8 cellular contexts compared by ENCODE assay signal in the genomic region with DNA sequence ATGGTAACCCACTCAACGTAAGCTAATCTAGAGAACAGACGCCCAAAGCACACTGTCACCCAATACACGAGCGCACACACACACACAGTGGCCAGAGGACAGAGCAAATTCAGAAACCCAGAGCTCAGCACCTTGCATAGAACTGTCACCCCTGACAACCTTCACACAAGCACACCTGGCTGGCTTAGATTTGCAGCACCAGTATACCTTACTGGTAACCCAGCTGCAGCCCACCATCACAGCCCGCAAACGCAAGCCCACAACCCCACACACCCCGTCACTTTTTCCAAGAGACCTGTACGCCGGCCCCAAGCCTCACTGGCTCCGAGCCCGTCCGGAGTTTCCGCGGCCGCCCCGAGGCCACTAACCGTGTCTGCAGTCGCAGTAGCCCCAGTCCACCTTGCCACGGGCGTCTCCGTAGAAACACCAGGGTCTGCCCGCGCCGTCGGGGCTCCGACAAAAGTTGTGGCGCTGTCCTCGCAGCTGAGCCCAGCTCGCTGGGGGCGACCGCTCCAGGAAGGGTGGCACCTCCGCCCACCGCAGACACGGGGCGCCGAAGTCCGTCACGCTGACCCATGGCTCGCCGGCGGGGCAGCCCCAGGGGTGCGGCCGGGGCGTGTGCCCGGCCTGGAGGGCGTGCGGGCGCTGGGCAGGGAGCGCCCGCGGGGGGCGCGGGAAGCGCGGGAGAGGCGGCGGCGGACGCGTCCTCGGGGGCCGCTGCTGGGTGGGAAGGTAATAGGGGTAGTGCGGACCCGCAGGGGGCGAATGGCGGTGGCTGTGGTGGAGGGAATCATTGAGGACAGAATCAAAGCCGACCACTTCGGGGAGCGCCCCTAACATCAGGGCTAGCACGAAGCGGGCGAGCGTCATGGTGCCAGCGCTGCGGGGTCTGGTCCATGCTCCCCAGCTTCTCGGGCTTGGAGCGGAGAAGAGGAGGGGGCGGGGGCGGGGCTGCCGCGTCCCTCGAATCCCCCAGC. TPM values are rescaled to one million over a fixed set of nuclear protein-coding genes. Genes with fewer than 3 reads are reported as not detected.
A peak's percentile ranks its signal among the peaks of the same experiment; 100 is the strongest.
DNase-seq lines count a peak whose midpoint lies in the region; ATAC-seq and TF ChIP-seq lines count a peak whose summit lies in the region.

No MANE protein-coding gene starts in this region.

- peaks cover 14% of the 10 kb centered on the region for H3K4me1 Mint-ChIP-seq in activated naive CD4-positive, alpha-beta T cell treated with anti-CD3 and anti-CD28 coated beads for 36 hours (ENCODE audit: low read depth)
- H3K4me1 Mint-ChIP-seq in stimulated activated naive CD8-positive, alpha-beta T cell treated with anti-CD3 and anti-CD28 coated beads, Interleukin-15, Interleukin-2, amounts not matched to agents 100 ng/mL and 50 ng/mL, for 24 hours (ENCODE audit: low read depth): peaks cover 14% of the 10 kb centered on the region

- peak overlapping the region; percentile 56 for H3K4me3 Mint-ChIP-seq in activated naive CD4-positive, alpha-beta T cell treated with anti-CD3 and anti-CD28 coated beads for 36 hours
- peak overlapping the region; percentile 60 for H3K4me3 Mint-ChIP-seq in stimulated activated naive CD8-positive, alpha-beta T cell treated with anti-CD3 and anti-CD28 coated beads, Interleukin-15, Interleukin-2, amounts not matched to agents 100 ng/mL and 50 ng/mL, for 24 hours

- H3K27me3 Mint-ChIP-seq in activated naive CD4-positive, alpha-beta T cell treated with anti-CD3 and anti-CD28 coated beads for 36 hours (ENCODE audit: low read depth): peaks cover 70% of the 10 kb centered on the region
- H3K27me3 Mint-ChIP-seq in stimulated activated naive CD8-positive, alpha-beta T cell treated with anti-CD3 and anti-CD28 coated beads, Interleukin-15, Interleukin-2, amounts not matched to agents 100 ng/mL and 50 ng/mL, for 24 hours: peaks cover 76% of the 10 kb centered on the region

- H3K4me3 ChIP-seq in brain microvascular endothelial cell (ENCODE audit: low read depth, low read length): peak overlapping the region; percentile 68

- H3K27me3 ChIP-seq in brain microvascular endothelial cell (replicated peaks): no peaks in the 10 kb centered on the region

- ATAC-seq in HG02798 (IDR thresholded peaks at IDR 0.05; ENCODE audit: poor library complexity, unreplicated experiment): peak; percentile 25

- no peak overlapping the region for H3K27ac Mint-ChIP-seq in activated naive CD4-positive, alpha-beta T cell treated with anti-CD3 and anti-CD28 coated beads for 36 hours
- H3K27ac Mint-ChIP-seq in stimulated activated naive CD8-positive, alpha-beta T cell treated with anti-CD3 and anti-CD28 coated beads, Interleukin-15, Interleukin-2, amounts not matched to agents 100 ng/mL and 50 ng/mL, for 24 hours: no peak overlapping the region

- no peaks in the 10 kb centered on the region for H3K36me3 ChIP-seq in brain microvascular endothelial cell (replicated peaks)

- peak; percentile 21 for TF ChIP-seq CTCF in brain microvascular endothelial cell (IDR thresholded peaks at IDR 0.05; ENCODE audit: low read depth, low read length, missing control alignments)

- H3K9me3 Mint-ChIP-seq in activated naive CD4-positive, alpha-beta T cell treated with anti-CD3 and anti-CD28 coated beads for 36 hours: no peaks in the 10 kb centered on the region
- no peaks in the 10 kb centered on the region for H3K9me3 Mint-ChIP-seq in stimulated activated naive CD8-positive, alpha-beta T cell treated with anti-CD3 and anti-CD28 coated beads, Interleukin-15, Interleukin-2, amounts not matched to agents 100 ng/mL and 50 ng/mL, for 24 hours

- no peaks in the 10 kb centered on the region for H3K36me3 Mint-ChIP-seq in activated naive CD4-positive, alpha-beta T cell treated with anti-CD3 and anti-CD28 coated beads for 36 hours (ENCODE audit: low read depth)
- no peaks in the 10 kb centered on the region for H3K36me3 Mint-ChIP-seq in stimulated activated naive CD8-positive, alpha-beta T cell treated with anti-CD3 and anti-CD28 coated beads, Interleukin-15, Interleukin-2, amounts not matched to agents 100 ng/mL and 50 ng/mL, for 24 hours (ENCODE audit: low read depth)

- CTCF ChIA-PET in activated naive CD4-positive, alpha-beta T cell treated with anti-CD3 and anti-CD28 coated beads for 36 hours (lab: Charles Lee): interaction anchor here (0.6 to 3.2 kb wide), 9 partner anchors 8 to 536 kb away, joined by 3 to 11 read pairs (median 4); no protein-coding TSS in a partner anchor

- peak; percentile 5 for DNase-seq in activated naive CD4-positive, alpha-beta T cell treated with anti-CD3 and anti-CD28 coated beads for 36 hours
- DNase-seq in activated naive CD4-positive, alpha-beta T cell (lab: John Stamatoyannopoulos, UW): no peak
- DNase-seq in NCI-H526 treated with DMSO at 0.1 percent for 48 hours (lab: John Stamatoyannopoulos, UW): peak; percentile 34
- DNase-seq in brain microvascular endothelial cell: peak; percentile 12
- DNase-seq in islet precursor cell: peak; percentile 84
- DNase-seq in CD1c-positive myeloid dendritic cell (ENCODE audit: extremely low spot score): no peak

- no peak overlapping the region for H3K27ac ChIP-seq in brain microvascular endothelial cell

- intact Hi-C loops in activated naive CD4-positive, alpha-beta T cell treated with anti-CD3 and anti-CD28 coated beads for 36 hours (cut with micrococcal nuclease): loop anchor here (5.0 kb wide), 1 partner anchor 335 kb away; a partner anchor contains a TSS

- in situ Hi-C loops in brain microvascular endothelial cell (cut with HindIII; ENCODE audit: low pct_ligation_motif_present, low sequenced_read_pairs): no loop called here

RNA-seq across cellular contexts. Expression of a gene that starts 0.7 kb away (rescaled TPM):
- total RNA-seq in activated naive CD4-positive, alpha-beta T cell treated with anti-CD3 and anti-CD28 coated beads for 36 hours: not detected

Comparison
In these comparisons a context has a peak if more than half of its experiments do, and no peak if none do; other contexts are left out.
1. DNase-seq: peak in activated naive CD4-positive, alpha-beta T cell treated with anti-CD3 and anti-CD28 coated beads for 36 hours (single experiment), NCI-H526 treated with DMSO at 0.1 percent for 48 hours (single experiment), brain microvascular endothelial cell (single experiment) and islet precursor cell (single experiment); none in activated naive CD4-positive, alpha-beta T cell (0 of 4) and CD1c-positive myeloid dendritic cell (single experiment).